ENCODE assay signal across 1 cellular context in genomic region chr17:42388381-42389134, GRCh38.
TF ChIP-seq lines count a peak whose summit lies in the region.

STAT3 (minus strand) TSS chr17:42388442; CDS start chr17:42348516, 39,926 bp downstream.

TF ChIP-seq in K562, 482 proteins besides CTCF, POLR2A, EP300 and RAD21 (continued from another document and continues in another):
- peak; percentile 70 for TF ChIP-seq PBX2 (CRISPR knock-in tag; IDR thresholded peaks at IDR 0.05; ENCODE audit: low read depth)
- peak; percentile 97 for TF ChIP-seq PBX2 (tag; conservative IDR thresholded peaks at IDR 0.05; ENCODE audit: low read depth)
- TF ChIP-seq CC2D1A (IDR thresholded peaks at IDR 0.05), result no peak; the same call in 1 of the 2 replicates
- TF ChIP-seq ZNF644 (tag; IDR thresholded peaks at IDR 0.05; ENCODE audit: low read depth), result no peak
- TF ChIP-seq DPF2 (IDR thresholded peaks at IDR 0.05), result peak; percentile 61
- peak; percentile 1; the same call in 1 of the 2 replicates for TF ChIP-seq NFE2 (IDR thresholded peaks at IDR 0.05; ENCODE audit: low read depth)
- TF ChIP-seq E2F8 (IDR thresholded peaks at IDR 0.05; ENCODE audit: low read depth, partially characterized antibody), result peak; percentile 54
- no peak for TF ChIP-seq ZNF778 (CRISPR knock-in tag; IDR thresholded peaks at IDR 0.05)
- TF ChIP-seq TAF15 (IDR thresholded peaks at IDR 0.05; ENCODE audit: low read depth, low read length), result no peak
- TF ChIP-seq GABPB1 (CRISPR knock-in tag; IDR thresholded peaks at IDR 0.05), result peak; percentile 80
- TF ChIP-seq PTTG1 (tag; IDR thresholded peaks at IDR 0.05; ENCODE audit: low read depth), result no peak
- no peak for TF ChIP-seq ZZZ3 (IDR thresholded peaks at IDR 0.05)
- no peak for TF ChIP-seq MCM7 (IDR thresholded peaks at IDR 0.05)
- TF ChIP-seq HNRNPLL (IDR thresholded peaks at IDR 0.05; ENCODE audit: low read depth, low read length, poor library complexity, severe bottlenecking), result peak; percentile 76
- no peak for TF ChIP-seq PATZ1 (CRISPR knock-in tag; IDR thresholded peaks at IDR 0.05; ENCODE audit: borderline replicate concordance)
- peak; percentile 78 for TF ChIP-seq NBN (IDR thresholded peaks at IDR 0.05; ENCODE audit: low read depth)
- TF ChIP-seq NRF1 (conservative IDR thresholded peaks at IDR 0.05 in 1 of 2, IDR thresholded peaks at IDR 0.05 in 1 of 2), result peak; percentile 92 to 93
- TF ChIP-seq NONO (IDR thresholded peaks at IDR 0.05; ENCODE audit: low read depth in 2 of 2, low read length in 1 of 2), result peak in 1 of 2 experiments; percentile 73; a peak in 1 of 4 replicates
- no peak for TF ChIP-seq ZC3H11A (IDR thresholded peaks at IDR 0.05; ENCODE audit: low read depth, low read length)
- TF ChIP-seq SMAD4 (CRISPR knock-in tag; conservative IDR thresholded peaks at IDR 0.05), result peak; percentile 63; the same call in 1 of the 2 replicates
- no peak for TF ChIP-seq ZNF324 (CRISPR knock-in tag; IDR thresholded peaks at IDR 0.05)
- TF ChIP-seq ZBTB40 (IDR thresholded peaks at IDR 0.05), result peak; percentile 39; the same call in 1 of the 2 replicates
- no peak for TF ChIP-seq ZBTB40 (CRISPR knock-in tag; IDR thresholded peaks at IDR 0.05)
- TF ChIP-seq RBFOX2 (IDR thresholded peaks at IDR 0.05; ENCODE audit: low read depth, low read length), result peak; percentile 91
- TF ChIP-seq NFXL1 (CRISPR knock-in tag; IDR thresholded peaks at IDR 0.05), result no peak
- TF ChIP-seq ZBTB33 (CRISPR knock-in tag; IDR thresholded peaks at IDR 0.05), result peak; percentile 62
- peak; percentile 72 for TF ChIP-seq SAP30 (IDR thresholded peaks at IDR 0.05; ENCODE audit: borderline replicate concordance, insufficient read depth, low read depth, low read length, poor library complexity, severe bottlenecking)
- peak; percentile 64 for TF ChIP-seq TAF1 (IDR thresholded peaks at IDR 0.05; ENCODE audit: control insufficient read depth, extremely low read depth, insufficient read depth, low read length, severe bottlenecking)
- peak; percentile 90 for TF ChIP-seq CREB1 (IDR thresholded peaks at IDR 0.05)
- TF ChIP-seq CREB1 (CRISPR knock-in tag; IDR thresholded peaks at IDR 0.05), result peak; percentile 88
- no peak for TF ChIP-seq LARP7 (IDR thresholded peaks at IDR 0.05)
- TF ChIP-seq ZBTB49 (CRISPR knock-in tag; IDR thresholded peaks at IDR 0.05; ENCODE audit: borderline replicate concordance), result no peak
- peak; percentile 35 for TF ChIP-seq BHLHE40 (IDR thresholded peaks at IDR 0.05; ENCODE audit: low read length)
- 0 out of 2 replicates have a peak, but pooled peaks have one; percentile 22 for TF ChIP-seq E2F1 (CRISPR knock-in tag; IDR thresholded peaks at IDR 0.05)
- TF ChIP-seq PTBP1 (IDR thresholded peaks at IDR 0.05; ENCODE audit: low read depth, low read length), result peak; percentile 85; the same call in 1 of the 2 replicates
